In genomic region chr17:44210342-44211192, GRCh38 we compare ENCODE assay signal across 8 cellular contexts. TPM values are rescaled to one million over a fixed set of nuclear protein-coding genes. Genes with fewer than 3 reads are reported as not detected.
DNase-seq lines count a peak whose midpoint lies in the region; ATAC-seq and TF ChIP-seq lines count a peak whose summit lies in the region.

No MANE protein-coding gene starts in this region.

- intact Hi-C loops in CD14-positive monocyte (cut with micrococcal nuclease): loop anchor here (2.0 kb wide), 2 partner anchors 140 to 152 kb away; partner anchors contain the start of gene FAM171A2 (in 1 of the 2)
- intact Hi-C loops in head of caudate nucleus (cut with DNase I): loop anchor here (5.0 kb wide), 1 partner anchor 137 kb away; the partner anchor contains the start of gene GRN

- H3K27ac Mint-ChIP-seq in CD14-positive monocyte (peak overlapping the region in 3 of 7 donors; percentile 15 to 61 (median 58)), type B pancreatic cell (no peak overlapping the region)

- peaks cover 0 to 1% (median 0%) of the 10 kb centered on the region in 3 donors for H3K27me3 Mint-ChIP-seq in CD14-positive monocyte (ENCODE audit: low read depth in 3 of 3)
- no peaks in the 10 kb centered on the region for H3K27me3 Mint-ChIP-seq in type B pancreatic cell

- H3K9me3 Mint-ChIP-seq in CD14-positive monocyte (no peaks in the 10 kb centered on the region), type B pancreatic cell (no peaks in the 10 kb centered on the region)

- no peak overlapping the region for H3K4me3 ChIP-seq in SK-N-MC

- ATAC-seq in GM19452 (IDR thresholded peaks at IDR 0.05; ENCODE audit: unreplicated experiment): peak; percentile 85

- peak overlapping the region in 1 of 2 donors; percentile 24 for H3K4me3 Mint-ChIP-seq in CD14-positive monocyte
- no peak overlapping the region for H3K4me3 Mint-ChIP-seq in type B pancreatic cell

- no peak overlapping the region for H3K9ac ChIP-seq in SK-N-MC (ENCODE audit: insufficient read length)

- peaks cover 40% of the 10 kb centered on the region for H3K4me1 Mint-ChIP-seq in CD14-positive monocyte
- H3K4me1 Mint-ChIP-seq in type B pancreatic cell (ENCODE audit: unreplicated experiment): peaks cover 6% of the 10 kb centered on the region

- H3K36me3 ChIP-seq in SK-N-MC (ENCODE audit: insufficient read depth, low read length): peaks cover 82% of the 10 kb centered on the region

- peaks cover 62 to 91% of the 10 kb centered on the region in 2 donors for H3K36me3 Mint-ChIP-seq in CD14-positive monocyte
- peaks cover 17% of the 10 kb centered on the region for H3K36me3 Mint-ChIP-seq in type B pancreatic cell

- H3K27ac ChIP-seq in SK-N-MC: peak overlapping the region; percentile 64

- peak; percentile 88 for DNase-seq in CD14-positive monocyte (ENCODE audit: low spot score)
- peak; percentile 96 for DNase-seq in HuH-7 (ENCODE audit: low spot score)
- DNase-seq in SK-N-MC (ENCODE audit: low read depth, low spot score): no peak
- peak; percentile 91 for DNase-seq in activated naive CD4-positive, alpha-beta T cell treated with anti-CD3 and anti-CD28 coated beads, Interleukin-2, amount 50 U/mL, for 16 hours
- DNase-seq in head of caudate nucleus: peak; percentile 72 to 96 (median 91)
- DNase-seq in pons (ENCODE audit: low spot score): peak; percentile 90
- DNase-seq in type B pancreatic cell (ENCODE audit: extremely low spot score, unreplicated experiment): peak; percentile 89

- H3K9me3 ChIP-seq in SK-N-MC (ENCODE audit: low read depth, low read length): no peaks in the 10 kb centered on the region

- TF ChIP-seq CTCF in CD14-positive monocyte (IDR thresholded peaks at IDR 0.05) (peak; percentile 99), type B pancreatic cell (conservative IDR thresholded peaks at IDR 0.05) (peak; percentile 93)

RNA-seq across cellular contexts. Expression of gene UBTF, which starts 8.9 kb away (rescaled TPM):
- polyA plus RNA-seq in CD14-positive monocyte: 10 to 100 TPM in 1 of 2 donors, 1 to 10 TPM in 1; 6.0 to 12.5 TPM
- 85.7 and 101 TPM in 2 replicates for total RNA-seq in type B pancreatic cell (ENCODE audit: low replicate concordance)

RNA-seq across cellular contexts. Expression of gene ATXN7L3, which starts 10.9 kb away (rescaled TPM):
- polyA plus RNA-seq in CD14-positive monocyte: 1 to 10 TPM; 8.5 to 9.9 TPM
- 96.7 and 111 TPM in 2 replicates for total RNA-seq in type B pancreatic cell (ENCODE audit: low replicate concordance)

RNA-seq across cellular contexts. Expression of gene TMUB2, which starts 23.8 kb away (rescaled TPM):
- polyA plus RNA-seq in CD14-positive monocyte: 10 to 100 TPM; 41.3 to 41.7 TPM
- total RNA-seq in type B pancreatic cell (ENCODE audit: low replicate concordance): 39.5 and 40.0 TPM in 2 replicates

RNA-seq across cellular contexts. Expression of gene ASB16, which starts 40.1 kb away (rescaled TPM):
- not detected for polyA plus RNA-seq in CD14-positive monocyte
- 0.68 TPM in 1 of 2 replicates, not detected in the other for total RNA-seq in type B pancreatic cell (ENCODE audit: low replicate concordance)

RNA-seq across cellular contexts. Expression of gene SLC4A1, which starts 57.4 kb away (rescaled TPM):
- under 1 TPM in 1 of 2 donors, not detected in 1; 0.04 TPM for polyA plus RNA-seq in CD14-positive monocyte
- total RNA-seq in type B pancreatic cell (ENCODE audit: low replicate concordance): not detected in 2 replicates
